ENCODE assay signal across 2 cellular contexts in the genomic region with DNA sequence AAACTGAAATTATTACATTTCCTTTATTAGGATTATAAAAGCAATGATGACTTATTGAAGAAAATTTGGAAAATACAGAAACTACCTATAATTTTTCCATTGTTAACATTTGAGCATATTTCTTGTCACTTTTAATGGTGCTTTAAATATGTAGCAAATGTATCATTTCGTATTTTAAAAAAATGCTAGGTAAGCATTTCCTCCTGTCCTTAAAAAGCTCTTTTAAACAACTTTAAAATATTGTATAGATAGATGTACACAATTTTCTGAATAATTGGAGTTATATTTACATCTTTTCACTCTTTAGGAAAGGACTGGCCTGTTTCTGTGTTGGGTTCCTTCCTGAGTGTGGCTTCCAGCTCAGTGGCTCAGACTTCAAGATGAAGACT.
A peak's percentile ranks its signal among the peaks of the same experiment; 100 is the strongest.
TF ChIP-seq lines count a peak whose summit lies in the region.

No MANE protein-coding gene starts in this region.

TF ChIP-seq in H1, 55 proteins besides CTCF, POLR2A, EP300 and RAD21:
- peak; percentile 59; the same call in 1 of the 2 replicates for TF ChIP-seq MAFK (IDR thresholded peaks at IDR 0.05; ENCODE audit: low read depth, low read length)
- no peak for TF ChIP-seq BRCA1 (IDR thresholded peaks at IDR 0.05; ENCODE audit: low read depth, low read length)

TF ChIP-seq in SK-N-SH treated with all-trans-retinoic acid at 6 μM for 48 hours, 23 proteins besides CTCF, POLR2A, EP300 and RAD21:
- TF ChIP-seq, protein P1, sequence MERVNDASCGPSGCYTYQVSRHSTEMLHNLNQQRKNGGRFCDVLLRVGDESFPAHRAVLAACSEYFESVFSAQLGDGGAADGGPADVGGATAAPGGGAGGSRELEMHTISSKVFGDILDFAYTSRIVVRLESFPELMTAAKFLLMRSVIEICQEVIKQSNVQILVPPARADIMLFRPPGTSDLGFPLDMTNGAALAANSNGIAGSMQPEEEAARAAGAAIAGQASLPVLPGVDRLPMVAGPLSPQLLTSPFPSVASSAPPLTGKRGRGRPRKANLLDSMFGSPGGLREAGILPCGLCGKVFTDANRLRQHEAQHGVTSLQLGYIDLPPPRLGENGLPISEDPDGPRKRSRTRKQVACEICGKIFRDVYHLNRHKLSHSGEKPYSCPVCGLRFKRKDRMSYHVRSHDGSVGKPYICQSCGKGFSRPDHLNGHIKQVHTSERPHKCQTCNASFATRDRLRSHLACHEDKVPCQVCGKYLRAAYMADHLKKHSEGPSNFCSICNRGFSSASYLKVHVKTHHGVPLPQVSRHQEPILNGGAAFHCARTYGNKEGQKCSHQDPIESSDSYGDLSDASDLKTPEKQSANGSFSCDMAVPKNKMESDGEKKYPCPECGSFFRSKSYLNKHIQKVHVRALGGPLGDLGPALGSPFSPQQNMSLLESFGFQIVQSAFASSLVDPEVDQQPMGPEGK (CRISPR knock-in tag; IDR thresholded peaks at IDR 0.05; ENCODE audit: borderline replicate concordance), result no peak
- TF ChIP-seq SNAI2 (CRISPR knock-in tag; IDR thresholded peaks at IDR 0.05) (no peak), ZFP3 (CRISPR knock-in tag; IDR thresholded peaks at IDR 0.05) (no peak), TOX (CRISPR knock-in tag; IDR thresholded peaks at IDR 0.05; ENCODE audit: borderline replicate concordance) (no peak), CREB5 (CRISPR knock-in tag; IDR thresholded peaks at IDR 0.05; ENCODE audit: low read depth) (no peak), BACH2 (CRISPR knock-in tag; IDR thresholded peaks at IDR 0.05; ENCODE audit: borderline replicate concordance) (no peak), ZNF8 (CRISPR knock-in tag; IDR thresholded peaks at IDR 0.05) (no peak), ZC3H10 (CRISPR knock-in tag; IDR thresholded peaks at IDR 0.05) (no peak)
